21 cellular contexts compared by ENCODE assay signal in genomic region chr2:233112261-233113113, GRCh38. TPM values are rescaled to one million over a fixed set of nuclear protein-coding genes. Genes with fewer than 3 reads are reported as not detected.
DNase-seq lines count a peak whose midpoint lies in the region; ATAC-seq and TF ChIP-seq lines count a peak whose summit lies in the region.
"Had no signal": no experiment of that assay in that cellular context is flagged by ENCODE, and none has a peak within 500 bp of the region (broad histone marks: within the 10 kb centered on the region; RNA-seq: fewer than 3 reads in every experiment).

No MANE protein-coding gene starts in this region.

- intact Hi-C loops in CD8-positive, alpha-beta T cell (cut with DNase I, micrococcal nuclease) = no loop called here
- intact Hi-C loops in dendritic cell treated with granulocyte-macrophage colony-stimulating factor and Interleukin-4, amounts not matched to agents 40 ng/mL and 50 ng/mL, for 4 days (cut with micrococcal nuclease) = no loop called here
- intact Hi-C loops in posterior vena cava (cut with DNase I) (no loop called here), testis (cut with DNase I; ENCODE audit: low total_unique reads) (no loop called here)

- no peaks in the 10 kb centered on the region for H4K20me1 ChIP-seq in Karpas-422 (ENCODE audit: insufficient read depth, low read depth, low read length)

- peaks cover 29% of the 10 kb centered on the region for H3K36me3 Mint-ChIP-seq in CD8-positive, alpha-beta T cell
- peaks cover 61% of the 10 kb centered on the region for H3K36me3 Mint-ChIP-seq in dendritic cell treated with granulocyte-macrophage colony-stimulating factor and Interleukin-4, amounts not matched to agents 40 ng/mL and 50 ng/mL, for 4 days (ENCODE audit: low read depth)
- H3K36me3 Mint-ChIP-seq in osteocyte (ENCODE audit: unreplicated experiment) = no peaks in the 10 kb centered on the region

- no peak overlapping the region for H2AFZ ChIP-seq in Karpas-422 (ENCODE audit: low read length)

- CTCF ChIA-PET in CD8-positive, alpha-beta T cell (lab: Charles Lee) = interaction anchor here (0.7 to 2.4 kb wide), 4 partner anchors 13 to 156 kb away, joined by 3 to 13 read pairs (median 3); partner anchors contain the start of gene INPP5D

- DNase-seq in CD8-positive, alpha-beta T cell = no peak
- no peak for DNase-seq in Karpas-422
- DNase-seq in posterior vena cava (ENCODE audit: low spot score) = peak; percentile 12
- no peak for DNase-seq in testis
- DNase-seq in osteocyte (ENCODE audit: extremely low spot score, unreplicated experiment) = no peak
- DNase-seq: activated CD4-positive, alpha-beta T cell treated with anti-CD3 and anti-CD28 coated beads for 1 hour; activated naive CD4-positive, alpha-beta T cell treated with anti-CD3 and anti-CD28 coated beads for 36 hours; BE2C; brain microvascular endothelial cell; NCI-H1417 treated with DMSO at 0.1 percent for 48 hours; NCI-H446 treated with DMSO at 0.1 percent for 48 hours; SJCRH30; stimulated activated CD4-positive, alpha-beta T cell treated with anti-CD3 and anti-CD28 coated beads, Interleukin-4, amount 100 ng/mL, for 24 hours; T-helper 9 cell had no signal

- no peak for TF ChIP-seq CTCF in CD8-positive, alpha-beta T cell (IDR thresholded peaks at IDR 0.05)
- TF ChIP-seq CTCF in testis (IDR thresholded peaks at IDR 0.05) = no peak
- no peak for TF ChIP-seq CTCF in osteocyte (IDR thresholded peaks at IDR 0.05)

- H3K9me3 Mint-ChIP-seq in CD8-positive, alpha-beta T cell = no peaks in the 10 kb centered on the region
- no peaks in the 10 kb centered on the region for H3K9me3 Mint-ChIP-seq in dendritic cell treated with granulocyte-macrophage colony-stimulating factor and Interleukin-4, amounts not matched to agents 40 ng/mL and 50 ng/mL, for 4 days
- no peaks in the 10 kb centered on the region for H3K9me3 Mint-ChIP-seq in osteocyte (ENCODE audit: unreplicated experiment)
- H3K9me3 Mint-ChIP-seq: activated naive CD4-positive, alpha-beta T cell treated with anti-CD3 and anti-CD28 coated beads for 36 hours had no signal

- POLR2A ChIA-PET in CD8-positive, alpha-beta T cell (lab: Charles Lee) = interaction anchor here (0.7 to 1.2 kb wide), 2 partner anchors 12 to 1106 kb away, joined by 3 read pairs; no protein-coding TSS in a partner anchor

- no peak for TF ChIP-seq POLR2A in testis (IDR thresholded peaks at IDR 0.05)

- peaks cover 53% of the 10 kb centered on the region for H3K4me1 ChIP-seq in CD8-positive, alpha-beta T cell (ENCODE audit: insufficient read depth, low read length)
- H3K4me1 ChIP-seq in Karpas-422 (ENCODE audit: low read length) (peaks cover 37% of the 10 kb centered on the region), testis (no peaks in the 10 kb centered on the region)
- H3K4me1 ChIP-seq: BE2C, esophagus muscularis mucosa, SJCRH30 had no signal

- H3K9ac ChIP-seq in Karpas-422 (ENCODE audit: low read length) = no peak overlapping the region

- no peak overlapping the region for H3K4me3 Mint-ChIP-seq in CD8-positive, alpha-beta T cell
- no peak overlapping the region for H3K4me3 Mint-ChIP-seq in dendritic cell treated with granulocyte-macrophage colony-stimulating factor and Interleukin-4, amounts not matched to agents 40 ng/mL and 50 ng/mL, for 4 days
- H3K4me3 Mint-ChIP-seq in osteocyte (ENCODE audit: unreplicated experiment) = no peak overlapping the region
- H3K4me3 Mint-ChIP-seq: activated naive CD4-positive, alpha-beta T cell treated with anti-CD3 and anti-CD28 coated beads for 36 hours had no signal

- H3K36me3 ChIP-seq in CD8-positive, alpha-beta T cell (ENCODE audit: insufficient read depth, low read length) = no peaks in the 10 kb centered on the region
- H3K36me3 ChIP-seq in Karpas-422 (ENCODE audit: insufficient read depth, low read length) (no peaks in the 10 kb centered on the region), testis (ENCODE audit: low read depth, missing control alignments) (no peaks in the 10 kb centered on the region)
- H3K36me3 ChIP-seq: BE2C, brain microvascular endothelial cell, esophagus muscularis mucosa, SJCRH30, thoracic aorta had no signal

- no peaks in the 10 kb centered on the region for H3K27me3 Mint-ChIP-seq in CD8-positive, alpha-beta T cell (ENCODE audit: low read depth)
- H3K27me3 Mint-ChIP-seq in dendritic cell treated with granulocyte-macrophage colony-stimulating factor and Interleukin-4, amounts not matched to agents 40 ng/mL and 50 ng/mL, for 4 days = no peaks in the 10 kb centered on the region
- peaks cover 24% of the 10 kb centered on the region for H3K27me3 Mint-ChIP-seq in osteocyte (ENCODE audit: unreplicated experiment)

- H3K27ac ChIP-seq in CD8-positive, alpha-beta T cell (ENCODE audit: low read depth, low read length) = no peak overlapping the region
- H3K27ac ChIP-seq in Karpas-422 (ENCODE audit: low read length) = peak overlapping the region; percentile 54; the same call in 1 of the 2 replicates
- H3K27ac ChIP-seq in testis = no peak overlapping the region
- H3K27ac ChIP-seq: brain microvascular endothelial cell, dorsolateral prefrontal cortex, esophagus muscularis mucosa, SJCRH30, skin epidermis, thoracic aorta had no signal

- no peak for ATAC-seq in CD8-positive, alpha-beta T cell
- no peak for ATAC-seq in HG02571 (IDR thresholded peaks at IDR 0.05; ENCODE audit: unreplicated experiment)

- H3K4me2 ChIP-seq in Karpas-422 (ENCODE audit: low read depth, low read length, poor library complexity, severe bottlenecking) = no peak overlapping the region

- H3K79me2 ChIP-seq in Karpas-422 (ENCODE audit: low read length) = peaks cover 89% of the 10 kb centered on the region

- 87 to 90% methylated on average over 10 of the region's 10 CpGs for WGBS in testis, 2 donors

- peaks cover 78% of the 10 kb centered on the region for H3K4me1 Mint-ChIP-seq in CD8-positive, alpha-beta T cell (ENCODE audit: low read depth)
- H3K4me1 Mint-ChIP-seq in dendritic cell treated with granulocyte-macrophage colony-stimulating factor and Interleukin-4, amounts not matched to agents 40 ng/mL and 50 ng/mL, for 4 days (ENCODE audit: low read depth) = peaks cover 71% of the 10 kb centered on the region
- H3K4me1 Mint-ChIP-seq in osteocyte (ENCODE audit: unreplicated experiment) = no peaks in the 10 kb centered on the region

- H3K27me3 ChIP-seq in CD8-positive, alpha-beta T cell (ENCODE audit: insufficient read depth, low read length) = no peaks in the 10 kb centered on the region
- no peaks in the 10 kb centered on the region for H3K27me3 ChIP-seq in Karpas-422 (ENCODE audit: low read length)
- H3K27me3 ChIP-seq in testis = no peaks in the 10 kb centered on the region
- H3K27me3 ChIP-seq: brain microvascular endothelial cell, dorsolateral prefrontal cortex, SJCRH30 had no signal

- no peak overlapping the region for H3K4me3 ChIP-seq in CD8-positive, alpha-beta T cell (ENCODE audit: low read depth, low read length)
- no peak overlapping the region for H3K4me3 ChIP-seq in Karpas-422 (ENCODE audit: low read length)
- no peak overlapping the region for H3K4me3 ChIP-seq in testis
- H3K4me3 ChIP-seq: dorsolateral prefrontal cortex, esophagus muscularis mucosa, SJCRH30, skin epidermis, thoracic aorta had no signal

- peak overlapping the region; percentile 3 for H3K27ac Mint-ChIP-seq in CD8-positive, alpha-beta T cell
- peak overlapping the region; percentile 66 for H3K27ac Mint-ChIP-seq in dendritic cell treated with granulocyte-macrophage colony-stimulating factor and Interleukin-4, amounts not matched to agents 40 ng/mL and 50 ng/mL, for 4 days
- H3K27ac Mint-ChIP-seq in osteocyte (ENCODE audit: unreplicated experiment) = no peak overlapping the region
- H3K27ac Mint-ChIP-seq: activated naive CD4-positive, alpha-beta T cell treated with anti-CD3 and anti-CD28 coated beads for 36 hours; progenitor cell of endocrine pancreas had no signal

- no peaks in the 10 kb centered on the region for H3K9me3 ChIP-seq in CD8-positive, alpha-beta T cell (ENCODE audit: low read length)
- H3K9me3 ChIP-seq in Karpas-422 (ENCODE audit: low read length) = no peaks in the 10 kb centered on the region
- no peaks in the 10 kb centered on the region for H3K9me3 ChIP-seq in testis
- H3K9me3 ChIP-seq: BE2C, esophagus muscularis mucosa, SJCRH30, thoracic aorta had no signal

- H3K9me2 ChIP-seq in Karpas-422 (replicated peaks; ENCODE audit: insufficient read depth, low read length) = no peaks in the 10 kb centered on the region

RNA-seq across cellular contexts. Expression of gene INPP5D, which starts 52.3 kb away (rescaled TPM):
- 100 to 1,000 TPM; 105 to 121 TPM for total RNA-seq in CD8-positive, alpha-beta T cell
- total RNA-seq in Karpas-422 (2014; rRNA removed; shearing (Covaris generic); ENCODE audit: low replicate concordance) = 145 and 155 TPM in 2 replicates
- total RNA-seq in posterior vena cava (10 to 100 TPM; 14.0 to 19.9 TPM), testis (10 to 100 TPM in 1 of 2 donors, 1 to 10 TPM in 1; 5.7 to 11.2 TPM), osteocyte (0.31 and 0.40 TPM in 2 replicates)
- polyA plus RNA-seq in testis (ENCODE audit: insufficient read depth, low read depth, low replicate concordance) = 12.7 TPM
